ENCODE assay signal across 22 cellular contexts in genomic region chr17:7002288-7003047, GRCh38. TPM values are rescaled to one million over a fixed set of nuclear protein-coding genes. Genes with fewer than 3 reads are reported as not detected.
"Had no signal": no experiment of that assay in that cellular context is flagged by ENCODE, and none has a peak within 500 bp of the region (broad histone marks: within the 10 kb centered on the region; RNA-seq: fewer than 3 reads in every experiment).

No MANE protein-coding gene starts in this region.

- H3K27ac Mint-ChIP-seq: activated CD8-positive, alpha-beta T cell treated with anti-CD3 and anti-CD28 coated beads, Interleukin-2, amount 10 ng/mL, durations not matched to agents 7 days and 5 days; activated naive CD8-positive, alpha-beta T cell had no signal

- H3K4me3 Mint-ChIP-seq: activated CD8-positive, alpha-beta T cell treated with anti-CD3 and anti-CD28 coated beads, Interleukin-2, amount 10 ng/mL, durations not matched to agents 7 days and 5 days; activated naive CD8-positive, alpha-beta T cell; activated T-cell treated with anti-CD3 and anti-CD28 coated beads, Interleukin-2, amount 50 U/mL, for 4 hours had no signal

- H3K27me3 ChIP-seq: SJSA1 had no signal

- H3K27ac ChIP-seq: KMS-11, SJSA1 had no signal

- ATAC-seq: activated CD4-positive, CD25-positive, alpha-beta regulatory T cell treated with anti-CD3 and anti-CD28 coated beads, Interleukin-2, amount 50 U/mL, for 24 hours; activated CD8-positive, alpha-beta T cell treated with anti-CD3 and anti-CD28 coated beads, Interleukin-2, amount 10 ng/mL, durations not matched to agents 7 days and 5 days; activated T-cell treated with anti-CD3 and anti-CD28 coated beads, Interleukin-2, amount 50 U/mL, for 4 hours; SK-N-SH treated with all-trans-retinoic acid at 6 μM for 48 hours had no signal

- H3K4me1 ChIP-seq: SJSA1 had no signal

- H3K4me3 ChIP-seq: SJSA1 had no signal

- H3K9me3 ChIP-seq: SJSA1 had no signal

- H3K4me2 ChIP-seq: KMS-11 had no signal

- H3K9me3 Mint-ChIP-seq: activated T-cell treated with anti-CD3 and anti-CD28 coated beads, Interleukin-2, amount 50 U/mL, for 4 hours; brain had no signal

- H3K27me3 Mint-ChIP-seq: activated naive CD8-positive, alpha-beta T cell had no signal

- DNase-seq: activated CD8-positive, alpha-beta memory T cell treated with anti-CD3 and anti-CD28 coated beads, Interleukin-2, amount 50 U/mL, for 48 hours; NCI-H1092; NCI-H1417 treated with DMSO at 0.1 percent for 48 hours; NCI-H2029; NCI-H2107; NCI-H2171 treated with DMSO at 0.1 percent for 48 hours; NCI-H226; NCI-H510A treated with DMSO at 0.1 percent for 48 hours; NCI-H69; SHP77; SW 1271 had no signal

RNA-seq across cellular contexts. Expression of gene ALOX12, which starts 6.6 kb away (rescaled TPM):
- total RNA-seq: activated CD8-positive, alpha-beta T cell treated with anti-CD3 and anti-CD28 coated beads, Interleukin-2, amount 10 ng/mL, durations not matched to agents 7 days and 5 days; activated T-cell treated with anti-CD3 and anti-CD28 coated beads, Interleukin-2, amount 50 U/mL, for 4 hours; astrocyte; MCF 10A; SJSA1; T-helper 1 cell treated with Interleukin-12 subunit alpha and Interleukin-12 subunit beta and Interleukin-4 antibody, amounts not matched to agents 30 ng/mL and 1 ng/mL, for 36 hours had no signal

RNA-seq across cellular contexts. Expression of gene BCL6B, which starts 20.4 kb away (rescaled TPM):
- total RNA-seq: astrocyte, MCF 10A, SJSA1 had no signal

RNA-seq across cellular contexts. Expression of gene SLC16A13, which starts 33.3 kb away (rescaled TPM):
- total RNA-seq: SJSA1 had no signal

RNA-seq across cellular contexts. Expression of gene SLC16A11, which starts 41.4 kb away (rescaled TPM):
- total RNA-seq: astrocyte, MCF 10A, SJSA1 had no signal
